ENCODE assay signal across 24 cellular contexts in genomic region chr10:117719558-117719957, GRCh38.
"Had no signal": no experiment of that assay in that cellular context is flagged by ENCODE, and none has a peak within 500 bp of the region (broad histone marks: within the 10 kb centered on the region; RNA-seq: fewer than 3 reads in every experiment).

No MANE protein-coding gene starts in this region.

- H3K27ac Mint-ChIP-seq: activated CD4-positive, alpha-beta T cell treated with anti-CD3 and anti-CD28 coated beads, Interleukin-2, amount 10 ng/mL, durations not matched to agents 24 days and 14 days; activated CD8-positive, alpha-beta T cell treated with anti-CD3 and anti-CD28 coated beads for 36 hours; activated naive CD4-positive, alpha-beta T cell treated with anti-CD3 and anti-CD28 coated beads, Interleukin-2, amount 50 U/mL, for 24 hours; activated naive CD8-positive, alpha-beta T cell treated with anti-CD3 and anti-CD28 coated beads, Interleukin-2, amount 10 ng/mL, durations not matched to agents 7 days and 5 days; activated T-helper 2 cell treated with anti-CD3 and anti-CD28 coated beads, Interferon-gamma antibody, Interleukin-2, Interleukin-4, amounts not matched to agents 10 μg/mL and 5 μg/mL and 100 μg/mL, durations not matched to agents 14 hours and 24 hours and 36 hours had no signal

- H3K4me3 ChIP-seq: ascending aorta, breast epithelium, K562, SJCRH30, SK-N-MC had no signal

- H3K9me3 ChIP-seq: ascending aorta, breast epithelium, SJCRH30 had no signal

- H3K4me3 Mint-ChIP-seq: activated CD4-positive, alpha-beta T cell treated with anti-CD3 and anti-CD28 coated beads, Interleukin-2, amount 10 ng/mL, durations not matched to agents 24 days and 14 days; activated CD8-positive, alpha-beta T cell treated with anti-CD3 and anti-CD28 coated beads for 36 hours; activated naive CD4-positive, alpha-beta T cell treated with anti-CD3 and anti-CD28 coated beads, Interleukin-2, amount 50 U/mL, for 24 hours; activated naive CD8-positive, alpha-beta T cell treated with anti-CD3 and anti-CD28 coated beads, Interleukin-2, amount 10 ng/mL, durations not matched to agents 7 days and 5 days had no signal

- DNase-seq: activated CD4-positive, alpha-beta T cell treated with anti-CD3 and anti-CD28 coated beads, Interleukin-2, amount 10 ng/mL, durations not matched to agents 24 days and 14 days; activated CD4-positive, alpha-beta T cell treated with anti-CD3 and anti-CD28 coated beads, Interleukin-2, amount 50 U/mL, for 4 hours; activated CD8-positive, alpha-beta T cell treated with anti-CD3 and anti-CD28 coated beads for 36 hours; activated gamma-delta T cell; activated naive CD4-positive, alpha-beta T cell treated with Interleukin-2 at 50 U/mL for 16 hours; activated naive CD8-positive, alpha-beta T cell treated with anti-CD3 and anti-CD28 coated beads, Interleukin-2, amount 10 ng/mL, durations not matched to agents 7 days and 5 days; activated T-cell treated with anti-CD3 and anti-CD28 coated beads, Interleukin-2, amount 50 U/mL, for 1 hour; amygdala; NCI-H1092 treated with DMSO at 0.1 percent for 48 hours; NCI-H1694; NCI-H1930; NCI-H2081 treated with DMSO at 0.1 percent for 48 hours; NCI-H226; NCI-H446 treated with DMSO at 0.1 percent for 48 hours; NCI-H524; SHP77; SJCRH30; T1000 had no signal

- H3K36me3 ChIP-seq: ascending aorta, breast epithelium, SJCRH30 had no signal

- H3K27ac ChIP-seq: ascending aorta, breast epithelium, SJCRH30, SK-N-MC had no signal

- H3K27me3 ChIP-seq: ascending aorta, SJCRH30 had no signal

- H3K4me1 ChIP-seq: ascending aorta, breast epithelium, SJCRH30 had no signal

- H3K36me3 Mint-ChIP-seq: activated naive CD4-positive, alpha-beta T cell treated with anti-CD3 and anti-CD28 coated beads, Interleukin-2, amount 50 U/mL, for 24 hours; activated naive CD8-positive, alpha-beta T cell treated with anti-CD3 and anti-CD28 coated beads, Interleukin-2, amount 10 ng/mL, durations not matched to agents 7 days and 5 days had no signal

- H3K9me3 Mint-ChIP-seq: activated CD4-positive, alpha-beta T cell treated with anti-CD3 and anti-CD28 coated beads, Interleukin-2, amount 10 ng/mL, durations not matched to agents 24 days and 14 days; activated CD8-positive, alpha-beta T cell treated with anti-CD3 and anti-CD28 coated beads for 36 hours; activated T-helper 2 cell treated with anti-CD3 and anti-CD28 coated beads, Interferon-gamma antibody, Interleukin-2, Interleukin-4, amounts not matched to agents 10 μg/mL and 5 μg/mL and 100 μg/mL, durations not matched to agents 14 hours and 24 hours and 36 hours had no signal

- H3K4me1 Mint-ChIP-seq: activated CD4-positive, alpha-beta T cell treated with anti-CD3 and anti-CD28 coated beads, Interleukin-2, amount 10 ng/mL, durations not matched to agents 24 days and 14 days; activated naive CD4-positive, alpha-beta T cell treated with anti-CD3 and anti-CD28 coated beads, Interleukin-2, amount 50 U/mL, for 24 hours; activated naive CD8-positive, alpha-beta T cell treated with anti-CD3 and anti-CD28 coated beads, Interleukin-2, amount 10 ng/mL, durations not matched to agents 7 days and 5 days had no signal
